ENCODE assay signal across 2 cellular contexts in the genomic region with DNA sequence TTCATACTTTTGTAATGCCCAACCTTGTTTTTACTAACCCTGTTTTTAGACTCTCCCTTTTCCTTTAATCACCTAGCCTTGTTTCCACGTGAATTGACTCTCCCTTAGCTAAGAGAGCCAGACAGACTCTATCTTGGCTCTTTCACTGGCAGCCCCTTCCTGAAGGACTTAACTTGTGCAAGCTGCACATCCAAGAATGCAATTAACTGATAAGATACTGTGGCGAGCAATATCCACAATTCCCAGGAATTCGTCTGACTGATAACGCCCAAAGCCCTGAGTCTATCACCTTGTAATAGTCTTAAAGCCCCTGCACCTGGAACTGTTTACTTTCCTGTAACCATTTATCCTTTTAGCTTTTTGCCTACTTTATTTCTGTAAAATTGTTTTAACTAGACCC. TPM values are rescaled to one million over a fixed set of nuclear protein-coding genes. Genes with fewer than 3 reads are reported as not detected.
"Had no signal": no experiment of that assay in that cellular context is flagged by ENCODE, and none has a peak within 500 bp of the region (broad histone marks: within the 10 kb centered on the region; RNA-seq: fewer than 3 reads in every experiment).

No MANE protein-coding gene starts in this region.

RNA-seq across cellular contexts. Expression of a gene that starts 48.8 kb away (rescaled TPM):
- total RNA-seq: LHCN-M2, SK-MEL-5 had no signal
